ENCODE assay signal across 1 cellular context in the genomic region with DNA sequence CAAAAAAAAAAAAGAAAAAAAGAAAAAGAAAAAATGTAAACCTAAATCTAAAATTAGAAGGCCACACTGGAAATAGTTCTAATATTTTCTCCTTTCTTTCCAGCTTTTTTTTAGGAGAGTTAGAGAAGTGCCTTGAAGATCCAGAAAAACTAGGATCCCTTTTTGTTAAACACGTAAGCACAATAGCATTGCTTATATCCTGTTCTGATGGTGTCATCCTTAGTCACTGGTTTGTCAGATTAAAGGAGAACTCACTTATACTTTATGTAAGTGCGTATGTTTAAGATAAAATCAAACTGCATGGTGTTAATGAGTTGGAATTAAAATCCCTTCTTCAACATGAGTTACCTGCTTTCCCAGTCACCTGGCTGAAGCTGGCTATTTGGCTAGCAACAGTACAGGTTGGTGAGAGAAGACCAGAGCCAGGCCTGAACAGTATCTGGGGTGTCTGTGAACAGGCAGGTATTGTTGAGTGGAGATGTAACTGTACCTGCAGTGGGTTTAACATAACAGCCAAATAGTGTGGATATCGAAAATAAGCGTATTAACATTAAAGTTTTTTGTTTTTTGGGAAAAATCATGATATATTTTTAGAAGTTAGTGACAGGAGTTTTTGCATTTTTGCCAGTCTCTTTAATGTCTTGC.
TF ChIP-seq lines count a peak whose summit lies in the region.

No MANE protein-coding gene starts in this region.

TF ChIP-seq in SK-N-SH, 30 proteins besides CTCF, POLR2A, EP300 and RAD21 (continued from another document):
- TF ChIP-seq SMC3 (IDR thresholded peaks at IDR 0.05; ENCODE audit: low read depth, low read length): no peak
- TF ChIP-seq, protein P1, sequence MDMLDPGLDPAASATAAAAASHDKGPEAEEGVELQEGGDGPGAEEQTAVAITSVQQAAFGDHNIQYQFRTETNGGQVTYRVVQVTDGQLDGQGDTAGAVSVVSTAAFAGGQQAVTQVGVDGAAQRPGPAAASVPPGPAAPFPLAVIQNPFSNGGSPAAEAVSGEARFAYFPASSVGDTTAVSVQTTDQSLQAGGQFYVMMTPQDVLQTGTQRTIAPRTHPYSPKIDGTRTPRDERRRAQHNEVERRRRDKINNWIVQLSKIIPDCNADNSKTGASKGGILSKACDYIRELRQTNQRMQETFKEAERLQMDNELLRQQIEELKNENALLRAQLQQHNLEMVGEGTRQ (IDR thresholded peaks at IDR 0.05; ENCODE audit: borderline replicate concordance, low read depth, low read length): no peak
- TF ChIP-seq NFIC (IDR thresholded peaks at IDR 0.05; ENCODE audit: borderline replicate concordance): no peak; the same call in 1 of the 2 replicates
- TF ChIP-seq GATA2 (CRISPR knock-in tag; IDR thresholded peaks at IDR 0.05): no peak
- TF ChIP-seq GABPA (IDR thresholded peaks at IDR 0.05; ENCODE audit: low read depth): no peak
